11 cellular contexts compared by ENCODE assay signal in genomic region chr5:141528401-141528984, GRCh38. TPM values are rescaled to one million over a fixed set of nuclear protein-coding genes. Genes with fewer than 3 reads are reported as not detected.
A peak's percentile ranks its signal among the peaks of the same experiment; 100 is the strongest.
DNase-seq lines count a peak whose midpoint lies in the region; ATAC-seq, FAIRE-seq and TF ChIP-seq lines count a peak whose summit lies in the region.
"Had no signal": no experiment of that assay in that cellular context is flagged by ENCODE, and none has a peak within 500 bp of the region (broad histone marks: within the 10 kb centered on the region; RNA-seq: fewer than 3 reads in every experiment).

No MANE protein-coding gene starts in this region.

- peak overlapping the region; percentile 12 for H3K4me3 Mint-ChIP-seq in astrocyte (ENCODE audit: unreplicated experiment)

- H3K9me3 ChIP-seq in astrocyte (ENCODE audit: insufficient read depth, low read depth, low read length) = no peaks in the 10 kb centered on the region
- H3K9me3 ChIP-seq in right cardiac atrium (ENCODE audit: control insufficient read depth, low read length) = no peaks in the 10 kb centered on the region
- H3K9me3 ChIP-seq in skeletal muscle satellite cell (replicated peaks; ENCODE audit: low read length) = no peaks in the 10 kb centered on the region
- H3K9me3 ChIP-seq in small intestine (ENCODE audit: control insufficient read depth, low read depth) = no peaks in the 10 kb centered on the region

- peak overlapping the region; percentile 71 for H3K27ac Mint-ChIP-seq in astrocyte (ENCODE audit: unreplicated experiment)

- H3K36me3 ChIP-seq in astrocyte (ENCODE audit: insufficient read depth, low read length) = peaks cover 20% of the 10 kb centered on the region
- H3K36me3 ChIP-seq in skeletal muscle satellite cell (ENCODE audit: insufficient read depth, low read length) = peaks cover 16% of the 10 kb centered on the region
- peaks cover 12 to 41% of the 10 kb centered on the region in 2 donors for H3K36me3 ChIP-seq in small intestine (ENCODE audit: control insufficient read depth in 2 of 2, insufficient read depth in 2 of 2, low read length in 2 of 2)

- DNase-seq in GM03348 (ENCODE audit: low spot score) (peak; percentile 48), astrocyte (ENCODE audit: low read depth) (peak; percentile 48), right cardiac atrium (peak; percentile 69 to 87 (median 81)), small intestine (no peak), activated gamma-delta T cell (lab: John Stamatoyannopoulos, UW) (no peak), medulla oblongata (ENCODE audit: extremely low spot score) (no peak)
- DNase-seq: hypothalamus, NCI-H2081 treated with DMSO at 0.1 percent for 48 hours had no signal

- 36% methylated on average over 10 of the region's 10 CpGs for WGBS in right cardiac atrium
- WGBS in small intestine, 3 donors = 73 to 95% (median 93%) methylated on average over 10 of the region's 10 CpGs

- no peaks in the 10 kb centered on the region for H3K27me3 Mint-ChIP-seq in astrocyte (ENCODE audit: low read depth, unreplicated experiment)

- FAIRE-seq in astrocyte (lab: Jason Lieb, UNC) (no peak), small intestine (lab: Jason Lieb, UNC) (no peak)

- H3K4me2 ChIP-seq in astrocyte (ENCODE audit: low read length) (peak overlapping the region; percentile 58), skeletal muscle satellite cell (ENCODE audit: low read length) (peak overlapping the region; percentile 29)

- H3K4me3 ChIP-seq in astrocyte (ENCODE audit: insufficient read depth, low read depth, low read length) = no peak overlapping the region
- H3K4me3 ChIP-seq in right cardiac atrium (ENCODE audit: low read length) = no peak overlapping the region
- no peak overlapping the region for H3K4me3 ChIP-seq in skeletal muscle satellite cell (ENCODE audit: low read length)
- no peak overlapping the region for H3K4me3 ChIP-seq in small intestine (ENCODE audit: low read depth in 1 of 2, low read length in 2 of 2)

- ATAC-seq in right cardiac atrium = peak; percentile 71 to 83
- no peak for ATAC-seq in GM21737 (IDR thresholded peaks at IDR 0.05; ENCODE audit: unreplicated experiment)

- no peaks in the 10 kb centered on the region for H3K27me3 ChIP-seq in astrocyte (ENCODE audit: insufficient read depth, low read length)
- no peaks in the 10 kb centered on the region for H3K27me3 ChIP-seq in right cardiac atrium (ENCODE audit: control insufficient read depth, insufficient read depth)
- H3K27me3 ChIP-seq in skeletal muscle satellite cell (ENCODE audit: control insufficient read depth, insufficient read depth, low read length) = no peaks in the 10 kb centered on the region
- no peaks in the 10 kb centered on the region for H3K27me3 ChIP-seq in small intestine (ENCODE audit: control insufficient read depth in 2 of 2, insufficient read depth in 2 of 2, low read length in 2 of 2)

- peak overlapping the region; percentile 47 for H3K9ac ChIP-seq in astrocyte (ENCODE audit: low read length)
- peak overlapping the region; percentile 47 for H3K9ac ChIP-seq in skeletal muscle satellite cell (ENCODE audit: low read depth, low read length)

- TF ChIP-seq CTCF in astrocyte (IDR thresholded peaks at IDR 0.05; ENCODE audit: insufficient read depth, low read depth, low read length) = no peak

- no peak overlapping the region for H2AFZ ChIP-seq in astrocyte (ENCODE audit: low read depth, low read length)

- no peaks in the 10 kb centered on the region for H4K20me1 ChIP-seq in astrocyte (ENCODE audit: insufficient read depth, low read length)

- H3K27ac ChIP-seq in astrocyte (ENCODE audit: low read depth, low read length) (peak overlapping the region; percentile 19), right cardiac atrium (ENCODE audit: low read length) (peak overlapping the region; percentile 68), small intestine (ENCODE audit: low read depth in 1 of 2, low read length in 1 of 2) (peak overlapping the region in 1 of 2 donors; percentile 12)

- peaks cover 13% of the 10 kb centered on the region for H3K36me3 Mint-ChIP-seq in astrocyte (ENCODE audit: low read depth, unreplicated experiment)

- H3K79me2 ChIP-seq in astrocyte (ENCODE audit: insufficient read depth, low read length) = no peaks in the 10 kb centered on the region

- H3K4me1 Mint-ChIP-seq in astrocyte (ENCODE audit: low read depth, unreplicated experiment) = peaks cover 33% of the 10 kb centered on the region

- intact Hi-C loops in right cardiac atrium (cut with DNase I) = loop anchor here in 3 of 4 donors (10.0 kb wide), 3 partner anchors 54 to 114 kb away; partner anchors contain the start of genes PCDHGA11 (in 2 of the 3), PCDHGA10 (in 1 of the 3), PCDHGB7 (in 1 of the 3) and PCDHGC3 (in 1 of the 3)

- H3K4me1 ChIP-seq in astrocyte (ENCODE audit: insufficient read depth, low read length) (peaks cover 37% of the 10 kb centered on the region), right cardiac atrium (ENCODE audit: control insufficient read depth, insufficient read depth, low read length) (no peaks in the 10 kb centered on the region), skeletal muscle satellite cell (ENCODE audit: control insufficient read depth, insufficient read depth, low read length) (peaks cover 50% of the 10 kb centered on the region), small intestine (ENCODE audit: control insufficient read depth in 2 of 2, insufficient read depth in 1 of 2, low read depth in 1 of 2, low read length in 1 of 2) (peaks cover 0 to 4% of the 10 kb centered on the region in 2 donors)

- no peaks in the 10 kb centered on the region for H3K9me3 Mint-ChIP-seq in astrocyte (ENCODE audit: unreplicated experiment)

RNA-seq across cellular contexts. Expression of gene PCDHGC5, which starts 39.6 kb away (rescaled TPM):
- total RNA-seq in astrocyte (7.7 and 10.9 TPM in 2 replicates), right cardiac atrium (1 to 10 TPM; 1.4 to 2.3 (median 1.9) TPM)
- polyA plus RNA-seq in right cardiac atrium (1.4 TPM), small intestine (under 1 TPM in 1 of 3 donors, not detected in 2; 0.07 TPM)
- 2.0 and 3.3 TPM in 2 replicates for total RNA-seq in skeletal muscle satellite cell (2012; rRNA removed)
- total RNA-seq: T-helper 2 cell treated with Interferon-gamma antibody and Interleukin-4, amounts not matched to agents 100 ng/mL and 5 ng/mL, for 36 hours had no signal

RNA-seq across cellular contexts. Expression of gene PCDHGC4, which starts 43.7 kb away (rescaled TPM):
- total RNA-seq in astrocyte = 6.6 and 7.4 TPM in 2 replicates
- total RNA-seq in right cardiac atrium = 1 to 10 TPM; 1.4 to 2.3 (median 1.8) TPM
- polyA plus RNA-seq in right cardiac atrium = 1.3 TPM
- 1.1 and 1.3 TPM in 2 replicates for total RNA-seq in skeletal muscle satellite cell (2012; rRNA removed)
- polyA plus RNA-seq in small intestine = under 1 TPM in 1 of 3 donors, not detected in 2; 0.34 TPM

RNA-seq across cellular contexts. Expression of gene PCDHGC3, which starts 52.7 kb away (rescaled TPM):
- total RNA-seq in astrocyte (84.7 and 100.0 TPM in 2 replicates), right cardiac atrium (10 to 100 TPM; 19.6 to 42.5 (median 33.5) TPM)
- polyA plus RNA-seq in right cardiac atrium (35.5 TPM), small intestine (10 to 100 TPM in 1 of 3 donors, 1 to 10 TPM in 2; 2.5 to 33.3 (median 3.0) TPM)
- 30.9 and 44.6 TPM in 2 replicates for total RNA-seq in skeletal muscle satellite cell (2012; rRNA removed)

Comparison
In these comparisons a context has a peak if more than half of its experiments do, and no peak if none do; other contexts are left out.
1. DNase-seq: peak in GM03348 (single experiment), astrocyte (single experiment) and right cardiac atrium (3 of 3); none in small intestine (single experiment), activated gamma-delta T cell (single experiment) and medulla oblongata (single experiment).